In genomic region chr11:68135161-68135560, GRCh38 we compare ENCODE assay signal across 22 cellular contexts. TPM values are rescaled to one million over a fixed set of nuclear protein-coding genes. Genes with fewer than 3 reads are reported as not detected.
DNase-seq lines count a peak whose midpoint lies in the region; ATAC-seq and TF ChIP-seq lines count a peak whose summit lies in the region.
"Had no signal": no experiment of that assay in that cellular context is flagged by ENCODE, and none has a peak within 500 bp of the region (broad histone marks: within the 10 kb centered on the region; RNA-seq: fewer than 3 reads in every experiment).

No MANE protein-coding gene starts in this region.

- no peak overlapping the region for H3K27ac ChIP-seq in coronary artery
- H3K27ac ChIP-seq in Peyer's patch, result no peak overlapping the region
- H3K27ac ChIP-seq: 22Rv1; BLaER1 treated with 17β-estradiol and CSF1 and Interleukin-3, amounts not matched to agents 10 nM and 100 nM had no signal

- H3K4me3 ChIP-seq in coronary artery (no peak overlapping the region), Peyer's patch (no peak overlapping the region)
- H3K4me3 ChIP-seq: BLaER1 treated with 17β-estradiol and CSF1 and Interleukin-3, amounts not matched to agents 10 nM and 100 nM; GM12878; GM23338 had no signal

- H3K9me3 ChIP-seq in Peyer's patch, result no peaks in the 10 kb centered on the region
- H3K9me3 ChIP-seq: BE2C had no signal

- H3K9me3 Mint-ChIP-seq in progenitor cell of endocrine pancreas (ENCODE audit: low read depth), result peaks cover 31% of the 10 kb centered on the region

- no peaks in the 10 kb centered on the region for H3K4me1 ChIP-seq in Peyer's patch
- H3K4me1 ChIP-seq: BE2C had no signal

- no peak for ATAC-seq in HG03280 (IDR thresholded peaks at IDR 0.05; ENCODE audit: unreplicated experiment)
- ATAC-seq: GM12878, GM23338, HCT116 had no signal

- no peaks in the 10 kb centered on the region for H3K27me3 ChIP-seq in Peyer's patch
- H3K27me3 ChIP-seq: BE2C had no signal

- no peaks in the 10 kb centered on the region for H3K36me3 ChIP-seq in Peyer's patch
- H3K36me3 ChIP-seq: BE2C had no signal

- peak; percentile 27 for DNase-seq in M059J (ENCODE audit: low read depth)
- peak; percentile 17 for DNase-seq in coronary artery (ENCODE audit: low spot score)
- DNase-seq in mesenteric fat pad (ENCODE audit: low spot score), result peak; percentile 16
- DNase-seq in progenitor cell of endocrine pancreas (ENCODE audit: low spot score, unreplicated experiment), result no peak
- DNase-seq in T-helper 1 cell, result no peak
- DNase-seq in NCI-H524 treated with DMSO at 0.1 percent for 48 hours (lab: John Stamatoyannopoulos, UW), result no peak
- DNase-seq in Peyer's patch, result no peak
- DNase-seq: BE2C; CD4-positive, alpha-beta T cell; DMS 273 treated with DMSO at 0.1 percent for 48 hours; DMS79; EL; GDM1; H9 had no signal

- TF ChIP-seq CTCF in coronary artery (IDR thresholded peaks at IDR 0.05), result no peak
- TF ChIP-seq CTCF in progenitor cell of endocrine pancreas (IDR thresholded peaks at IDR 0.05; ENCODE audit: unreplicated experiment), result no peak
- TF ChIP-seq CTCF in Peyer's patch (IDR thresholded peaks at IDR 0.05), result no peak

- H3K4me3 Mint-ChIP-seq in progenitor cell of endocrine pancreas (ENCODE audit: low read depth), result no peak overlapping the region
- H3K4me3 Mint-ChIP-seq: CD14-positive monocyte; CD4-positive, alpha-beta T cell; CD8-positive, alpha-beta memory T cell; GM23338; H9 had no signal

- H3K4me1 Mint-ChIP-seq in progenitor cell of endocrine pancreas (ENCODE audit: low read depth), result peaks cover 11% of the 10 kb centered on the region
- H3K4me1 Mint-ChIP-seq: CD8-positive, alpha-beta memory T cell had no signal

- peaks cover 21% of the 10 kb centered on the region for H3K36me3 Mint-ChIP-seq in progenitor cell of endocrine pancreas (ENCODE audit: insufficient read depth)
- H3K36me3 Mint-ChIP-seq: CD8-positive, alpha-beta memory T cell had no signal

- TF ChIP-seq POLR2A in Peyer's patch (IDR thresholded peaks at IDR 0.05), result no peak

- peak overlapping the region; percentile 63 for H3K27ac Mint-ChIP-seq in progenitor cell of endocrine pancreas
- H3K27ac Mint-ChIP-seq: CD4-positive, alpha-beta T cell; GM23338; H9 had no signal

- H3K27me3 Mint-ChIP-seq in progenitor cell of endocrine pancreas, result no peaks in the 10 kb centered on the region
- H3K27me3 Mint-ChIP-seq: CD4-positive, alpha-beta T cell had no signal

RNA-seq across cellular contexts. Expression of gene CHKA, which starts 14.0 kb away (rescaled TPM):
- total RNA-seq in M059J (2014; rRNA removed; shearing (Covaris generic)), result 8.7 and 13.7 TPM in 2 replicates
- total RNA-seq in mesenteric fat pad, result 33.4 TPM
- 60.4 and 64.3 TPM in 2 replicates for total RNA-seq in progenitor cell of endocrine pancreas
- total RNA-seq in Peyer's patch, result 100 to 1,000 TPM in 3 of 4 donors, 10 to 100 TPM in 1; 41.3 to 179 (median 130) TPM

Comparison
In these comparisons a context has a peak if more than half of its experiments do, and no peak if none do; other contexts are left out.
1. DNase-seq: peak in M059J (single experiment), coronary artery (single experiment) and mesenteric fat pad (single experiment); none in progenitor cell of endocrine pancreas (single experiment), T-helper 1 cell (0 of 5), NCI-H524 treated with DMSO at 0.1 percent for 48 hours (single experiment) and Peyer's patch (0 of 3).